Comparison of ENCODE assay signal across 15 cellular contexts in the genomic region with DNA sequence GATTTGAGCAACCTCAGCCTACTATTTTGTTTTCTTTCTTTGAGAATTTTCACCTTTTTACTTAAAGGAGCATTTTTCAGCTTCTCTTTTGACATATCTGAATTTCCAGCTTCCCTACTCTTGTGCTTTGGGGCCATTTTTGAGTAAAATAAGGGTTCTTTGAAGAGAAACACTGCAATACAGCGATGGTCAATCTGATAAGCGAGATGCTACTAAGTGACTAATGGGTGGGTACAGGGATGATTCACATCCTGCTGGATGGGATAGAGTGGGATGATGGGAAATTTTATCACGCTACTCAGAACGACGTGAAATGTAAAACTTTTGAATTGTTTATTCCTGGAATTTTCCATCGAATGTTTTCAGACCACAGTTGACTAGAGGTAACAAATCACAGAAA. TPM values are rescaled to one million over a fixed set of nuclear protein-coding genes. Genes with fewer than 3 reads are reported as not detected.
A peak's percentile ranks its signal among the peaks of the same experiment; 100 is the strongest.
DNase-seq lines count a peak whose midpoint lies in the region; ATAC-seq and TF ChIP-seq lines count a peak whose summit lies in the region.
"Had no signal": no experiment of that assay in that cellular context is flagged by ENCODE, and none has a peak within 500 bp of the region (broad histone marks: within the 10 kb centered on the region; RNA-seq: fewer than 3 reads in every experiment).

No MANE protein-coding gene starts in this region.

- peak; percentile 87 for DNase-seq in HCEC 1CT
- no peak for DNase-seq in RWPE2 (ENCODE audit: low spot score)
- DNase-seq in dermis microvascular lymphatic vessel endothelial cell (ENCODE audit: low read depth in 2 of 2) = peak; percentile 82 to 94
- no peak for DNase-seq in smooth muscle cell (lab: John Stamatoyannopoulos, UW; ENCODE audit: unreplicated experiment)
- DNase-seq in colonic mucosa = no peak
- DNase-seq in NCI-H524 (lab: John Stamatoyannopoulos, UW) = no peak
- DNase-seq: activated CD8-positive, alpha-beta T cell treated with anti-CD3 and anti-CD28 coated beads, Interleukin-2, amount 10 ng/mL, durations not matched to agents 7 days and 5 days; activated gamma-delta T cell treated with Interleukin-2 at 50 U/mL for 16 hours; lower lobe of right lung; NCI-H1092 treated with DMSO at 0.1 percent for 48 hours; NCI-H2227 treated with DMSO at 0.1 percent for 48 hours had no signal

- intact Hi-C loops in colonic mucosa (cut with DNase I) = no loop called here

- H3F3A ChIP-seq in smooth muscle cell (ENCODE audit: low read depth) = no peaks in the 10 kb centered on the region

- H3K4me1 ChIP-seq in RWPE2 (ENCODE audit: insufficient read depth, poor library complexity, severe bottlenecking) = peaks cover 8% of the 10 kb centered on the region
- peaks cover 10% of the 10 kb centered on the region for H3K4me1 ChIP-seq in smooth muscle cell (ENCODE audit: low read depth)
- H3K4me1 ChIP-seq in colonic mucosa = no peaks in the 10 kb centered on the region
- H3K4me1 ChIP-seq: lower lobe of right lung, neural progenitor cell had no signal

- no peaks in the 10 kb centered on the region for H4K20me1 ChIP-seq in smooth muscle cell (ENCODE audit: low read depth)

- H3K27ac ChIP-seq in RWPE2 (ENCODE audit: poor library complexity, severe bottlenecking) (no peak overlapping the region), smooth muscle cell (ENCODE audit: low read depth) (peak overlapping the region; percentile 95), colonic mucosa (no peak overlapping the region)
- H3K27ac ChIP-seq: cardiac muscle cell, lower lobe of right lung, neural progenitor cell had no signal

- peak overlapping the region; percentile 76 for H3K4me2 ChIP-seq in smooth muscle cell
- H3K4me2 ChIP-seq: neural progenitor cell had no signal

- H3K36me3 ChIP-seq in RWPE2 (ENCODE audit: low read depth) (no peaks in the 10 kb centered on the region), smooth muscle cell (ENCODE audit: low read depth) (no peaks in the 10 kb centered on the region), colonic mucosa (no peaks in the 10 kb centered on the region)
- H3K36me3 ChIP-seq: cardiac muscle cell, lower lobe of right lung, neural progenitor cell had no signal

- peak overlapping the region; percentile 90 for H2AFZ ChIP-seq in smooth muscle cell (ENCODE audit: low read depth)
- H2AFZ ChIP-seq: neural progenitor cell had no signal

- WGBS in smooth muscle cell (ENCODE audit: low lambda C conversion rate) = 6% methylated on average over 6 of the region's 6 CpGs

- TF ChIP-seq CTCF in RWPE2 (IDR thresholded peaks at IDR 0.05; ENCODE audit: poor library complexity, severe bottlenecking) = no peak
- no peak for TF ChIP-seq CTCF in smooth muscle cell (IDR thresholded peaks at IDR 0.05; ENCODE audit: borderline replicate concordance, insufficient read depth, poor library complexity, severe bottlenecking)
- TF ChIP-seq CTCF in colonic mucosa (IDR thresholded peaks at IDR 0.05) = no peak

- no peaks in the 10 kb centered on the region for H3K79me2 ChIP-seq in smooth muscle cell (ENCODE audit: low read depth)

- H3K4me3 ChIP-seq in RWPE2 (ENCODE audit: severe bottlenecking) (no peak overlapping the region), smooth muscle cell (no peak overlapping the region), colonic mucosa (no peak overlapping the region)
- H3K4me3 ChIP-seq: cardiac muscle cell, lower lobe of right lung, neural progenitor cell had no signal

- ATAC-seq in RWPE2 (ENCODE audit: low read depth) (peak; percentile 54; the same call in 2 of the 3 replicates), esophagus mucosa (no peak)
- ATAC-seq: activated CD8-positive, alpha-beta T cell treated with anti-CD3 and anti-CD28 coated beads, Interleukin-2, amount 10 ng/mL, durations not matched to agents 7 days and 5 days; lower lobe of right lung; sciatic nerve had no signal

- H3K27me3 ChIP-seq in RWPE2 (ENCODE audit: insufficient read depth, poor library complexity, severe bottlenecking) (no peaks in the 10 kb centered on the region), smooth muscle cell (ENCODE audit: low read depth) (no peaks in the 10 kb centered on the region), colonic mucosa (no peaks in the 10 kb centered on the region)
- H3K27me3 ChIP-seq: cardiac muscle cell, neural progenitor cell had no signal

- H3K9me3 ChIP-seq in RWPE2 (ENCODE audit: severe bottlenecking) = no peaks in the 10 kb centered on the region
- no peaks in the 10 kb centered on the region for H3K9me3 ChIP-seq in smooth muscle cell (replicated peaks; ENCODE audit: low read depth)
- H3K9me3 ChIP-seq in colonic mucosa = no peaks in the 10 kb centered on the region
- H3K9me3 ChIP-seq: lower lobe of right lung had no signal

- peak overlapping the region; percentile 49 for H3K9ac ChIP-seq in smooth muscle cell (ENCODE audit: low read depth)
- H3K9ac ChIP-seq in colonic mucosa (ENCODE audit: low read depth in 2 of 2, low read length in 2 of 2) = no peak overlapping the region
- H3K9ac ChIP-seq: neural progenitor cell had no signal

RNA-seq across cellular contexts. Expression of a gene that starts 8.3 kb away (rescaled TPM):
- total RNA-seq in dermis microvascular lymphatic vessel endothelial cell (16.8 and 35.5 TPM in 2 replicates), smooth muscle cell (31.1 and 42.8 TPM in 2 replicates), colonic mucosa (10 to 100 TPM in 1 of 2 donors, 1 to 10 TPM in 1; 8.2 to 17.5 TPM), esophagus mucosa (5.4 TPM)
- polyA plus RNA-seq in smooth muscle cell = 6.2 and 8.9 TPM in 2 replicates

Comparison
In these comparisons a context has a peak if more than half of its experiments do, and no peak if none do; other contexts are left out.
1. DNase-seq: peak in HCEC 1CT (single experiment) and dermis microvascular lymphatic vessel endothelial cell (2 of 2); none in RWPE2 (single experiment), smooth muscle cell (single experiment), colonic mucosa (single experiment) and NCI-H524 (0 of 2).